Comparison of ENCODE assay signal across 24 cellular contexts in the genomic region with DNA sequence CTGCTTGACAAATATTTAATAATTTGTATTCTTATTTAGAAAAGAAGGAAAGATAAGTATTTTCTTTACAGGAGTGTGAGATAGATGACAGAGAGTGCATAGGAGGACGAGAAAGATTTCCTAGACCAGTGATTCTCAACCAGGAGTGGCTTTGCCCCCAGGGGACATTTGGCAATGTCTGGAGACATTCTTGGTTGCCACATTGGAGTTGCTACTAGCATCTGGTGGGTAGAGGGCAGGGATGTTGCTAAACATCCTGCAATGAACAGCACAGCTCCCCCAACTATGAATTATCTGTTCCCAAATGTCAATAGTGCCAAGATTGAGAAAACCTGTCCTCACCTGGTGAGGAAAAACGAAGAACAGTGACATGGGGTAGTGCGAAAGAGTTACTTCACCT. TPM values are rescaled to one million over a fixed set of nuclear protein-coding genes. Genes with fewer than 3 reads are reported as not detected.
DNase-seq lines count a peak whose midpoint lies in the region; ATAC-seq and TF ChIP-seq lines count a peak whose summit lies in the region.
"Had no signal": no experiment of that assay in that cellular context is flagged by ENCODE, and none has a peak within 500 bp of the region (broad histone marks: within the 10 kb centered on the region; RNA-seq: fewer than 3 reads in every experiment).

No MANE protein-coding gene starts in this region.

- H3K9me3 ChIP-seq in neutrophil: no peaks in the 10 kb centered on the region
- H3K9me3 ChIP-seq: A549, BLaER1, Caco-2 had no signal

- H3K36me3 ChIP-seq in neutrophil: no peaks in the 10 kb centered on the region
- H3K36me3 ChIP-seq: BLaER1 had no signal

- H3K4me1 ChIP-seq in neutrophil (ENCODE audit: control insufficient read depth in 1 of 2, insufficient read depth in 1 of 2, low read depth in 1 of 2, low read length in 1 of 2): peaks cover 27 to 30% of the 10 kb centered on the region in 2 experiments
- H3K4me1 ChIP-seq: A549, BLaER1, Caco-2 had no signal

- peak; percentile 11 for DNase-seq in AG10803 (ENCODE audit: low read depth)
- peak; percentile 6 for DNase-seq in M059J (ENCODE audit: low read depth)
- DNase-seq in epithelial cell of esophagus (ENCODE audit: low read depth): peak; percentile 8
- no peak for DNase-seq in D341Med (ENCODE audit: low spot score)
- no peak for DNase-seq in SKM-1 treated with dmso at 0.1 percent for 144 hours (lab: John Stamatoyannopoulos, UW; ENCODE audit: unreplicated experiment)
- DNase-seq: 8988T; ACHN; Caco-2; CD4-positive, CD25-positive, alpha-beta regulatory T cell; CD8-positive, alpha-beta T cell; DMS 273 treated with DMSO at 0.1 percent for 48 hours; DMS79; EL; GDM1; H9 had no signal

- H3K4me3 ChIP-seq in AG10803 (ENCODE audit: low read length) (no peak overlapping the region), epithelial cell of esophagus (ENCODE audit: low read length) (no peak overlapping the region), neutrophil (ENCODE audit: low read depth in 1 of 2, low read length in 1 of 2) (peak overlapping the region in 1 of 2 experiments; percentile 1)
- H3K4me3 ChIP-seq: A549, BLaER1, GM12878, GM23338 had no signal

- peak overlapping the region; percentile 9 for H3K27ac ChIP-seq in neutrophil
- H3K27ac ChIP-seq: A549, BLaER1, C4-2B had no signal

- TF ChIP-seq CTCF in AG10803 (conservative IDR thresholded peaks at IDR 0.05; ENCODE audit: low read length): no peak
- TF ChIP-seq CTCF in epithelial cell of esophagus (IDR thresholded peaks at IDR 0.05; ENCODE audit: insufficient read depth, low read depth, low read length, missing control alignments): no peak
- TF ChIP-seq CTCF in neutrophil (IDR thresholded peaks at IDR 0.05): no peak

- no peak for ATAC-seq in GM19351 (IDR thresholded peaks at IDR 0.05; ENCODE audit: unreplicated experiment)
- no peak for ATAC-seq in HG03460 (IDR thresholded peaks at IDR 0.05; ENCODE audit: unreplicated experiment)
- ATAC-seq: A549; CD8-positive, alpha-beta T cell; GM12878; GM23338; HCT116 had no signal

- no peaks in the 10 kb centered on the region for H3K27me3 ChIP-seq in neutrophil
- H3K27me3 ChIP-seq: BLaER1 had no signal

RNA-seq across cellular contexts. Expression of a gene that starts 30.8 kb away (rescaled TPM):
- total RNA-seq in M059J (2014; rRNA removed; shearing (Covaris generic)): 0.84 and 2.5 TPM in 2 replicates

Comparison
In these comparisons a context has a peak if more than half of its experiments do, and no peak if none do; other contexts are left out.
1. DNase-seq: peak in AG10803 (single experiment), M059J (single experiment) and epithelial cell of esophagus (single experiment); none in D341Med (single experiment) and SKM-1 treated with dmso at 0.1 percent for 144 hours (single experiment).